In genomic region chr10:23994459-23995046, GRCh38 we compare ENCODE assay signal across 8 cellular contexts.
DNase-seq lines count a peak whose midpoint lies in the region; ATAC-seq, FAIRE-seq and TF ChIP-seq lines count a peak whose summit lies in the region.

No MANE protein-coding gene starts in this region.

- no peaks in the 10 kb centered on the region for H3K4me1 Mint-ChIP-seq in MCF 10A (ENCODE audit: insufficient read depth, unreplicated experiment)

- H3K36me3 ChIP-seq in keratinocyte (ENCODE audit: control insufficient read depth in 2 of 2, extremely low read depth in 1 of 2, insufficient read depth in 2 of 2, low read length in 2 of 2): no peaks in the 10 kb centered on the region

- H4K20me1 ChIP-seq in keratinocyte (ENCODE audit: control insufficient read depth, extremely low read depth, insufficient read depth, low read length): no peaks in the 10 kb centered on the region

- H3K27ac ChIP-seq in keratinocyte (ENCODE audit: control insufficient read depth, insufficient read depth, low read length): no peak overlapping the region

- peaks cover 4% of the 10 kb centered on the region for H3K27me3 ChIP-seq in keratinocyte (ENCODE audit: control insufficient read depth, extremely low read depth, insufficient read depth, low read length)

- H3K9ac ChIP-seq in keratinocyte (ENCODE audit: control insufficient read depth, extremely low read depth, insufficient read depth, low read length): no peak overlapping the region

- dilution Hi-C loops in keratinocyte (cut with MboI; ENCODE audit: extremely low pct_ligation_motif_present, low sequenced_read_pairs): no loop called here

- H3K4me2 ChIP-seq in keratinocyte (ENCODE audit: control insufficient read depth, extremely low read depth, insufficient read depth, low read depth, low read length): no peak overlapping the region

- CTCF ChIA-PET in MCF 10A (lab: Yijun Ruan, JAX): interaction anchor here (0.5 to 5.9 kb wide), 75 partner anchors 8 to 1760 kb away, joined by 3 to 108 read pairs (median 5); no protein-coding TSS in a partner anchor

- no peaks in the 10 kb centered on the region for H3K4me1 ChIP-seq in keratinocyte (ENCODE audit: control insufficient read depth, extremely low read depth, insufficient read depth, low read length)

- no peaks in the 10 kb centered on the region for H3K9me3 Mint-ChIP-seq in MCF 10A (ENCODE audit: unreplicated experiment)

- DNase-seq in activated CD4-positive, alpha-beta T cell treated with anti-CD3 and anti-CD28 coated beads for 48 hours: peak; percentile 59
- no peak for DNase-seq in activated CD4-positive, alpha-beta T cell treated with anti-CD3 and anti-CD28 coated beads, Interleukin-2, amount 50 U/mL, for 1 hour
- DNase-seq in NCI-H69 (lab: John Stamatoyannopoulos, UW): peak; percentile 1
- DNase-seq in MCF 10A (ENCODE audit: unreplicated experiment): peak; percentile 75
- DNase-seq in keratinocyte (ENCODE audit: low read depth, low spot score): no peak
- peak; percentile 49 for DNase-seq in stimulated activated naive CD8-positive, alpha-beta T cell treated with anti-CD3 and anti-CD28 coated beads, Interleukin-15, Interleukin-2, amounts not matched to agents 100 U/mL and 50 U/mL, for 24 hours
- DNase-seq in NCI-H510A treated with DMSO at 0.1 percent for 48 hours (lab: John Stamatoyannopoulos, UW): no peak

- POLR2A ChIA-PET in MCF 10A (lab: Yijun Ruan, JAX): interaction anchor here (0.8 to 1.4 kb wide), 4 partner anchors 366 to 556 kb away, joined by 3 to 5 read pairs (median 3); no protein-coding TSS in a partner anchor

- peak; percentile 82 for ATAC-seq in HG02610 (IDR thresholded peaks at IDR 0.05; ENCODE audit: unreplicated experiment)
- ATAC-seq in stimulated activated naive CD8-positive, alpha-beta T cell treated with anti-CD3 and anti-CD28 coated beads, Interleukin-15, Interleukin-2, amounts not matched to agents 100 U/mL and 50 U/mL, for 24 hours: no peak

- H3K9me3 ChIP-seq in keratinocyte (ENCODE audit: control insufficient read depth, low read depth, low read length): no peaks in the 10 kb centered on the region

- no peak overlapping the region for H3K4me3 ChIP-seq in keratinocyte (ENCODE audit: control insufficient read depth in 2 of 3, extremely low read depth in 1 of 3, insufficient read depth in 2 of 3, low read depth in 1 of 3, low read length in 3 of 3)

- H3K27ac Mint-ChIP-seq in MCF 10A (ENCODE audit: low read depth, unreplicated experiment): no peak overlapping the region

- no peaks in the 10 kb centered on the region for H3K36me3 Mint-ChIP-seq in MCF 10A (ENCODE audit: insufficient read depth, unreplicated experiment)

- no peak overlapping the region for H2AFZ ChIP-seq in keratinocyte (ENCODE audit: control insufficient read depth, low read length)

- H3K27me3 Mint-ChIP-seq in MCF 10A (ENCODE audit: insufficient read depth, unreplicated experiment): peaks cover 33% of the 10 kb centered on the region

- BruUV-seq in MCF 10A (replicated peaks; lab: Mats Ljungman, UMichigan): no TSS peak

- no peaks in the 10 kb centered on the region for H3K9me1 ChIP-seq in keratinocyte (ENCODE audit: control insufficient read depth, extremely low read depth, insufficient read depth, low read length)

- intact Hi-C loops in MCF 10A (cut with micrococcal nuclease): loop anchor here (1.0 to 5.0 kb wide), 7 partner anchors 202 to 563 kb away; no protein-coding TSS in a partner anchor

- FAIRE-seq in keratinocyte (lab: Jason Lieb, UNC): peak; percentile 94

- H3K4me3 Mint-ChIP-seq in MCF 10A (ENCODE audit: unreplicated experiment): no peak overlapping the region

- no peaks in the 10 kb centered on the region for H3K79me2 ChIP-seq in keratinocyte (ENCODE audit: control insufficient read depth, insufficient read depth, low read length)

- TF ChIP-seq CTCF in MCF 10A (IDR thresholded peaks at IDR 0.05; ENCODE audit: unreplicated experiment) (peak; percentile 80), keratinocyte (optimal IDR thresholded peaks at IDR 0.05 in 1 of 3, IDR thresholded peaks at IDR 0.05 in 1 of 3, conservative IDR thresholded peaks at IDR 0.05 in 1 of 3; ENCODE audit: extremely low read depth in 1 of 3, insufficient read depth in 2 of 3, low read length in 3 of 3) (peak; percentile 88 to 93 (median 89))

Comparison
In these comparisons a context has a peak if more than half of its experiments do, and no peak if none do; other contexts are left out.
1. DNase-seq: peak in activated CD4-positive, alpha-beta T cell treated with anti-CD3 and anti-CD28 coated beads for 48 hours (single experiment), NCI-H69 (single experiment), MCF 10A (single experiment) and stimulated activated naive CD8-positive, alpha-beta T cell treated with anti-CD3 and anti-CD28 coated beads, Interleukin-15, Interleukin-2, amounts not matched to agents 100 U/mL and 50 U/mL, for 24 hours (single experiment); none in activated CD4-positive, alpha-beta T cell treated with anti-CD3 and anti-CD28 coated beads, Interleukin-2, amount 50 U/mL, for 1 hour (single experiment), keratinocyte (single experiment) and NCI-H510A treated with DMSO at 0.1 percent for 48 hours (single experiment).